Comparison of ENCODE assay signal across 11 cellular contexts in the genomic region with DNA sequence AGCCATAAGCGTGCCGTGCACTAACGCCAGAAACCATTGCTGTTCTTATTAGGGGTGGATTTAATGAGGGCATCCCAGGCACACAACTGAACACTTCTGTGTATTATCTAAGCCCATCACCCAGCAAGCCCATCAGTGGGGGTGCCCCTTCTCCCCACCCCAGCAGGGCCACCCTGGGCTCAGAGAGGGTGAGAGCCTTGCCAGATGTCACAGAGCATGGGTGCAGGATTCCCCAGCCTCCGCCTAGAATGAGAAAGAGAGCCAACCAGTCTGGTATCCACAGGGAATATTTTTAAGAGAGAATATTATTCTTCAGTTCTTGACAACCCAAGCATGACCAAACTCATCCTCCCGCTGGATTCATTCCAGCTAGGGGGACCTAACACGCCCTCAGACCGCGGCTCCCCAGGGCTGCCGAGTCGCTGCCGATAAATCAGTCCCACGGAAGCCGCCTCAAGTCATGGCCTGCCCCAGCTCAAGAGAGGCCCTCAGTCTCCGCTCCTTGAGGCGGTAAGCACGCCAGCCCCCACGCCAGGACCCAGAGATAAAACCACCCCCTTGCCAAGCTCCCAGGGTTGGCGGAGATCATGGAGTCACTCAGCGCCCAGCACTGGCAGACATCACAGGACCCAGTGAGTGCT. TPM values are rescaled to one million over a fixed set of nuclear protein-coding genes. Genes with fewer than 3 reads are reported as not detected.
DNase-seq lines count a peak whose midpoint lies in the region; ATAC-seq and TF ChIP-seq lines count a peak whose summit lies in the region.
"Had no signal": no experiment of that assay in that cellular context is flagged by ENCODE, and none has a peak within 500 bp of the region (broad histone marks: within the 10 kb centered on the region; RNA-seq: fewer than 3 reads in every experiment).

No MANE protein-coding gene starts in this region.

- no peaks in the 10 kb centered on the region for H3K36me3 ChIP-seq in adrenal gland (replicated peaks in 1 of 2)

- H3K4me1 Mint-ChIP-seq in brain, result peaks cover 67% of the 10 kb centered on the region

- peak overlapping the region in 3 of 5 experiments; percentile 42 to 82 (median 81) for H3K27ac Mint-ChIP-seq in brain

- H3K4me1 ChIP-seq in adrenal gland (replicated peaks in 1 of 2), result no peaks in the 10 kb centered on the region

- TF ChIP-seq CTCF in brain (conservative IDR thresholded peaks at IDR 0.05) (no peak), adrenal gland (IDR thresholded peaks at IDR 0.05) (no peak)

- peak overlapping the region in 1 of 5 donors; percentile 29 for H3K27ac ChIP-seq in adrenal gland

- H3K36me3 Mint-ChIP-seq in brain, result peaks cover 47% of the 10 kb centered on the region

- TF ChIP-seq POLR2A in adrenal gland (IDR thresholded peaks at IDR 0.05), result no peak
- no peak for TF ChIP-seq POLR2A in GM18505 (IDR thresholded peaks at IDR 0.05; ENCODE audit: borderline replicate concordance, extremely low read depth, insufficient read depth, insufficient read length)

- no peak overlapping the region for H3K4me3 ChIP-seq in adrenal gland

- intact Hi-C loops in Right ventricle myocardium inferior (cut with DNase I) (no loop called here), cardiac septum (cut with DNase I) (no loop called here), left colon (cut with DNase I, micrococcal nuclease) (no loop called here), adrenal gland (cut with DNase I) (no loop called here)

- no peak for DNase-seq in Right ventricle myocardium inferior (ENCODE audit: missing footprints)
- no peak for DNase-seq in cardiac septum (ENCODE audit: low spot score)
- peak; percentile 23 for DNase-seq in kidney tubule cell (ENCODE audit: low spot score)
- DNase-seq in left colon, result no peak
- DNase-seq in adrenal gland, result no peak
- DNase-seq: activated T-cell treated with anti-CD3 and anti-CD28 coated beads for 4 hours, GDM1, NCI-H1436 had no signal

- WGBS in adrenal gland, 4 donors, result 53 to 73% (median 64%) methylated on average over 9 to 19 of the region's 19 CpGs

- no peaks in the 10 kb centered on the region for H3K9me3 ChIP-seq in adrenal gland (replicated peaks in 1 of 3)

- no peak overlapping the region for H3K4me3 Mint-ChIP-seq in brain

- H3K27me3 ChIP-seq in adrenal gland, result no peaks in the 10 kb centered on the region

- peaks cover 0 to 4% (median 0%) of the 10 kb centered on the region in 5 experiments for H3K9me3 Mint-ChIP-seq in brain

- no peaks in the 10 kb centered on the region for H3K27me3 Mint-ChIP-seq in brain

- ATAC-seq in Right ventricle myocardium inferior (peak; percentile 12), GM18858 (IDR thresholded peaks at IDR 0.05; ENCODE audit: unreplicated experiment) (no peak), left colon (no peak), GM18505 (IDR thresholded peaks at IDR 0.05; ENCODE audit: unreplicated experiment) (no peak)

RNA-seq across cellular contexts. Expression of a gene that starts 47.2 kb away (rescaled TPM):
- total RNA-seq in Right ventricle myocardium inferior, result 5.3 TPM
- total RNA-seq in cardiac septum, result 6.4 TPM
- 1.7 TPM for polyA plus RNA-seq in brain (ENCODE audit: insufficient read depth, low read depth, low replicate concordance)
- 1 to 10 TPM in 1 of 2 donors, under 1 TPM in 1; 0.92 to 2.3 TPM for total RNA-seq in left colon
- total RNA-seq in adrenal gland, result 1 to 10 TPM in 6 of 8 donors, under 1 TPM in 2; 0.84 to 2.7 (median 1.7) TPM
- polyA plus RNA-seq in adrenal gland, result 1 to 10 TPM in 1 of 3 donors, under 1 TPM in 2; 0.64 to 1.2 (median 0.88) TPM
